ENCODE assay signal across 8 cellular contexts in the genomic region with DNA sequence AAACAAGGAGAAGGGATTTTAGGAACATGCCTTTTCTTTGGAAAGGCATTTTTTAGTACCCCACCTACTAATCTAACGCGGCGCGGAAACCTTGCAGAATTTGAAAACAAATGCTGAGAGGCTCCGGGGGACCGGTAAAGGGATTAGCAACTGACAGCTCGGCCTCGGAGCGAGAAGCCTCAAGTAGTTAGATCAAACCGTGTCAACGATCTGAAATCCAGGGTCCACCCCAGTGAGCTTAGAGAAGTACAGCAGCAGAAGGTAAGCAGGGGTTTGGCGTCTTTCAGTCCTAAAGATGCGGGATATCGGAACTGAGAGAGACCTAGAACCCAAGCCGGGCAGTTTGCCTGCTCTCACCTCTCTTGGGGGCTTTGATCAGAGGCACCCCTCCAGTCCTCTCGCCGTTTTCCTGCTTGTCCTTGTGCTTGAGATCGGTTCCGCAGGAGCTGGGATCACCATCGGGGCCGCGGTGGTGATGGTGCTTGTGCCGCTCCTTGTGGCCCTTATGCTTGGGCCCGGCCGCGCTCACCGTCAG. TPM values are rescaled to one million over a fixed set of nuclear protein-coding genes. Genes with fewer than 3 reads are reported as not detected.
A peak's percentile ranks its signal among the peaks of the same experiment; 100 is the strongest.
DNase-seq lines count a peak whose midpoint lies in the region; TF ChIP-seq lines count a peak whose summit lies in the region.

No MANE protein-coding gene starts in this region.

- CTCF ChIA-PET in HEK293T (lab: Yijun Ruan, JAX) = interaction anchor here (0.7 to 0.8 kb wide), 2 partner anchors 128 to 739 kb away, joined by 3 to 4 read pairs; no protein-coding TSS in a partner anchor

- H3K27ac ChIP-seq in adipose tissue (ENCODE audit: low read depth, low read length) (peak overlapping the region; percentile 57), hepatocyte (peak overlapping the region; percentile 86), sigmoid colon (peak overlapping the region; percentile 93 to 98 (median 96))

- H3K36me3 ChIP-seq in hepatocyte (replicated peaks; ENCODE audit: insufficient read depth, low read depth) = no peaks in the 10 kb centered on the region
- H3K36me3 ChIP-seq in sigmoid colon = no peaks in the 10 kb centered on the region

- peaks cover 53% of the 10 kb centered on the region for H3K79me2 ChIP-seq in hepatocyte

- peaks cover 10% of the 10 kb centered on the region for H3K4me1 ChIP-seq in hepatocyte (ENCODE audit: insufficient read depth)
- H3K4me1 ChIP-seq in sigmoid colon = peaks cover 0 to 33% (median 27%) of the 10 kb centered on the region in 4 donors

- H3K4me2 ChIP-seq in hepatocyte = peak overlapping the region; percentile 81

- H4K20me1 ChIP-seq in hepatocyte (ENCODE audit: insufficient read depth, poor library complexity, severe bottlenecking) = peaks cover 7% of the 10 kb centered on the region

- 0% methylated on average over 27 of the region's 27 CpGs for WGBS in adipose tissue, 3 donors
- WGBS in hepatocyte (ENCODE audit: low lambda C conversion rate, missing lambda C conversion rate) = under 1% methylated on average over 27 of the region's 27 CpGs
- 0% methylated on average over 27 of the region's 27 CpGs for WGBS in sigmoid colon, 2 donors

- no peaks in the 10 kb centered on the region for H3K9me3 ChIP-seq in hepatocyte (ENCODE audit: low read depth)
- no peaks in the 10 kb centered on the region for H3K9me3 ChIP-seq in sigmoid colon

- peak; percentile 28 to 67 for DNase-seq in NCI-H187 (lab: John Stamatoyannopoulos, UW)
- DNase-seq in NCI-H187 treated with DMSO at 0.1 percent for 48 hours (lab: John Stamatoyannopoulos, UW) = no peak
- DNase-seq in HEK293T (ENCODE audit: extremely low spot score) = peak; percentile 10
- DNase-seq in NCI-H82 (lab: John Stamatoyannopoulos, UW) = peak; percentile 87
- peak; percentile 66 for DNase-seq in hepatocyte (ENCODE audit: low spot score)
- DNase-seq in sigmoid colon = no peak
- DNase-seq in foreskin melanocyte = no peak

- no peak for TF ChIP-seq POLR2A in sigmoid colon (IDR thresholded peaks at IDR 0.05)

- POLR2A ChIA-PET in HEK293T (lab: Yijun Ruan, JAX) = interaction anchor here (1.9 to 2.6 kb wide), 4 partner anchors 49 to 118 kb away, joined by 8 to 31 read pairs (median 14); partner anchors contain the start of genes AP4B1, HIPK1 and PHTF1

- no peak for TF ChIP-seq CTCF in hepatocyte (IDR thresholded peaks at IDR 0.05; ENCODE audit: poor library complexity)
- TF ChIP-seq CTCF in sigmoid colon (IDR thresholded peaks at IDR 0.05) = no peak

- no peak for TF ChIP-seq EP300 in sigmoid colon (IDR thresholded peaks at IDR 0.05)

- peak overlapping the region; percentile 22 for H2AFZ ChIP-seq in hepatocyte

- H3K9me2 ChIP-seq in hepatocyte (replicated peaks; ENCODE audit: insufficient read depth) = no peaks in the 10 kb centered on the region

- H3K27me3 ChIP-seq in hepatocyte (no peaks in the 10 kb centered on the region), sigmoid colon (no peaks in the 10 kb centered on the region)

- H3K4me3 ChIP-seq in hepatocyte = peak overlapping the region; percentile 63
- peak overlapping the region; percentile 67 to 96 (median 84) for H3K4me3 ChIP-seq in sigmoid colon

- intact Hi-C loops in sigmoid colon (cut with DNase I) = loop anchor here (5.0 to 10.0 kb wide), 3 partner anchors 129 to 1097 kb away; partner anchors contain the start of gene PPM1J

TF ChIP-seq in HEK293T, 16 proteins besides CTCF, POLR2A, EP300 and RAD21:
- no peak for TF ChIP-seq FOXK2 (IDR thresholded peaks at IDR 0.05)
- no peak for TF ChIP-seq LEF1 (IDR thresholded peaks at IDR 0.05; ENCODE audit: borderline replicate concordance)
- TF ChIP-seq TARDBP (IDR thresholded peaks at IDR 0.05) = no peak
- no peak for TF ChIP-seq SUZ12 (IDR thresholded peaks at IDR 0.05)
- TF ChIP-seq FOXM1 (IDR thresholded peaks at IDR 0.05; ENCODE audit: borderline replicate concordance) = no peak
- no peak for TF ChIP-seq L3MBTL2 (conservative IDR thresholded peaks at IDR 0.05)
- TF ChIP-seq, protein P1, sequence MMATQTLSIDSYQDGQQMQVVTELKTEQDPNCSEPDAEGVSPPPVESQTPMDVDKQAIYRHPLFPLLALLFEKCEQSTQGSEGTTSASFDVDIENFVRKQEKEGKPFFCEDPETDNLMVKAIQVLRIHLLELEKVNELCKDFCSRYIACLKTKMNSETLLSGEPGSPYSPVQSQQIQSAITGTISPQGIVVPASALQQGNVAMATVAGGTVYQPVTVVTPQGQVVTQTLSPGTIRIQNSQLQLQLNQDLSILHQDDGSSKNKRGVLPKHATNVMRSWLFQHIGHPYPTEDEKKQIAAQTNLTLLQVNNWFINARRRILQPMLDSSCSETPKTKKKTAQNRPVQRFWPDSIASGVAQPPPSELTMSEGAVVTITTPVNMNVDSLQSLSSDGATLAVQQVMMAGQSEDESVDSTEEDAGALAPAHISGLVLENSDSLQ (IDR thresholded peaks at IDR 0.05) = no peak
- no peak for TF ChIP-seq ZNF384 (IDR thresholded peaks at IDR 0.05)
- no peak for TF ChIP-seq FOXA1 (IDR thresholded peaks at IDR 0.05)
- TF ChIP-seq HDGF (IDR thresholded peaks at IDR 0.05; ENCODE audit: borderline replicate concordance) = no peak
- TF ChIP-seq BHLHE40 (IDR thresholded peaks at IDR 0.05; ENCODE audit: borderline replicate concordance) = no peak
- no peak for TF ChIP-seq ARNT (IDR thresholded peaks at IDR 0.05)

RNA-seq across cellular contexts. Expression of gene RSBN1, which starts 0.9 kb away (rescaled TPM):
- polyA plus RNA-seq in adipose tissue (1 to 10 TPM; 3.6 to 5.6 (median 4.2) TPM), hepatocyte (10.2 and 12.8 TPM in 2 replicates), sigmoid colon (1 to 10 TPM; 5.4 to 8.3 (median 7.2) TPM)
- total RNA-seq in hepatocyte (20.3 and 21.8 TPM in 2 replicates), sigmoid colon (10 to 100 TPM; 15.5 to 33.9 (median 22.9) TPM)

RNA-seq across cellular contexts. Expression of gene PHTF1, which starts 52.1 kb away (rescaled TPM):
- polyA plus RNA-seq in adipose tissue (1 to 10 TPM; 4.4 to 8.2 (median 6.1) TPM), hepatocyte (19.4 and 22.9 TPM in 2 replicates), sigmoid colon (1 to 10 TPM; 2.4 to 8.7 (median 4.2) TPM)
- total RNA-seq in hepatocyte (19.6 and 27.6 TPM in 2 replicates), sigmoid colon (10 to 100 TPM; 11.9 to 22.7 (median 14.4) TPM)

Comparison
In these comparisons a context has a peak if more than half of its experiments do, and no peak if none do; other contexts are left out.
1. DNase-seq: peak in NCI-H187 (2 of 2), HEK293T (single experiment), NCI-H82 (single experiment) and hepatocyte (single experiment); none in NCI-H187 treated with DMSO at 0.1 percent for 48 hours (single experiment), sigmoid colon (single experiment) and foreskin melanocyte (single experiment).
2. Peak in every context shown above with its lines, with median percentiles within 50 percentile points of each other: H3K27ac ChIP-seq.